ENCODE assay signal across 8 cellular contexts in genomic region chr4:37890501-37891220, GRCh38. TPM values are rescaled to one million over a fixed set of nuclear protein-coding genes. Genes with fewer than 3 reads are reported as not detected.
A peak's percentile ranks its signal among the peaks of the same experiment; 100 is the strongest.
DNase-seq lines count a peak whose midpoint lies in the region; ATAC-seq and TF ChIP-seq lines count a peak whose summit lies in the region.

Gene TBC1D1 (plus strand): TSS chr4:37891084. CDS start chr4:37902096, 11,012 bp downstream.

- TF ChIP-seq CTCF in cardiac muscle cell (IDR thresholded peaks at IDR 0.05; ENCODE audit: low read depth, low read length) (no peak), uterus (IDR thresholded peaks at IDR 0.05) (peak; percentile 30 to 35 (median 32))

- TF ChIP-seq POLR2A in GM19099 (IDR thresholded peaks at IDR 0.05; ENCODE audit: extremely low read depth, insufficient read length, low read depth) (peak; percentile 36), uterus (IDR thresholded peaks at IDR 0.05) (peak in 1 of 2 donors; percentile 10)

- H3K9me3 ChIP-seq in cardiac muscle cell (ENCODE audit: low read depth): no peaks in the 10 kb centered on the region
- no peaks in the 10 kb centered on the region for H3K9me3 ChIP-seq in uterus

- H3K4me1 ChIP-seq in cardiac muscle cell (ENCODE audit: low read depth): peaks cover 4% of the 10 kb centered on the region
- peaks cover 0 to 1% of the 10 kb centered on the region in 2 donors for H3K4me1 ChIP-seq in uterus

- peak within 1 kb of the TSS; percentile 72 for H3K4me3 ChIP-seq in cardiac muscle cell
- peak within 1 kb of the TSS; percentile 61 to 64 for H3K4me3 ChIP-seq in uterus

- H3K36me3 ChIP-seq in cardiac muscle cell (no peaks in the 10 kb centered on the region), uterus (no peaks in the 10 kb centered on the region)

- H3K27me3 ChIP-seq in cardiac muscle cell (peaks cover 80% of the 10 kb centered on the region), uterus (no peaks in the 10 kb centered on the region)

- DNase-seq in Ammon's horn (ENCODE audit: low spot score) (peak; percentile 71), RPMI8226 (peak; percentile 83), cardiac muscle cell (ENCODE audit: low read depth in 1 of 2, low spot score in 1 of 2) (peak; percentile 15 to 33), posterior cingulate gyrus (peak; percentile 24 to 95 (median 64)), uterus (peak; percentile 63 to 66)
- DNase-seq in activated naive CD4-positive, alpha-beta T cell treated with Interleukin-2 at 50 U/mL for 16 hours: peak; percentile 50

- peak; percentile 31 for ATAC-seq in HG03354 (IDR thresholded peaks at IDR 0.05; ENCODE audit: poor library complexity, severe bottlenecking, unreplicated experiment)

- intact Hi-C loops in posterior cingulate gyrus (cut with DNase I) (loop anchor here (5.0 kb wide), 2 partner anchors 63 to 87 kb away; partner anchors contain the start of gene PGM2), uterus (cut with DNase I; ENCODE audit: low total_unique reads) (loop anchor here (10.0 kb wide), 2 partner anchors 84 to 144 kb away; no protein-coding TSS in a partner anchor)

- H3K27ac ChIP-seq in cardiac muscle cell: no peak within 1 kb of the TSS
- peak within 1 kb of the TSS; percentile 92 to 94 for H3K27ac ChIP-seq in uterus

RNA-seq across cellular contexts. Expression of gene TBC1D1, which starts in this region (rescaled TPM):
- total RNA-seq in cardiac muscle cell (130 and 214 TPM in 2 replicates), uterus (100 to 1,000 TPM; 172 to 402 (median 236) TPM)
- 100.0 and 147 TPM in 2 replicates for polyA plus RNA-seq in cardiac muscle cell

Comparison
In these comparisons a context has a peak if more than half of its experiments do, and no peak if none do; other contexts are left out.
1. DNase-seq: peak in every context shown above with its lines; median percentile 83 in RPMI8226; 71 in Ammon's horn; 64 in uterus; 64 in posterior cingulate gyrus; 50 in activated naive CD4-positive, alpha-beta T cell treated with Interleukin-2 at 50 U/mL for 16 hours; 24 in cardiac muscle cell.